In genomic region chr1:26023826-26024225, GRCh38 we compare ENCODE assay signal across 20 cellular contexts. TPM values are rescaled to one million over a fixed set of nuclear protein-coding genes. Genes with fewer than 3 reads are reported as not detected.
A peak's percentile ranks its signal among the peaks of the same experiment; 100 is the strongest.
DNase-seq lines count a peak whose midpoint lies in the region; ATAC-seq and TF ChIP-seq lines count a peak whose summit lies in the region.
"Had no signal": no experiment of that assay in that cellular context is flagged by ENCODE, and none has a peak within 500 bp of the region (broad histone marks: within the 10 kb centered on the region; RNA-seq: fewer than 3 reads in every experiment).

No MANE protein-coding gene starts in this region.

- no peaks in the 10 kb centered on the region for H3K27me3 ChIP-seq in gastrocnemius medialis
- H3K27me3 ChIP-seq in CD8-positive, alpha-beta T cell (ENCODE audit: insufficient read depth, low read length), result no peaks in the 10 kb centered on the region

- H3K27me3 Mint-ChIP-seq in endothelial cell (ENCODE audit: unreplicated experiment), result peaks cover 1% of the 10 kb centered on the region
- H3K27me3 Mint-ChIP-seq in CD8-positive, alpha-beta T cell (ENCODE audit: low read depth), result no peaks in the 10 kb centered on the region
- H3K27me3 Mint-ChIP-seq: CD4-positive, CD25-positive, alpha-beta regulatory T cell had no signal

- no peak overlapping the region for H3K4me3 Mint-ChIP-seq in endothelial cell (ENCODE audit: unreplicated experiment)
- H3K4me3 Mint-ChIP-seq in CD8-positive, alpha-beta T cell, result no peak overlapping the region
- H3K4me3 Mint-ChIP-seq: CD4-positive, CD25-positive, alpha-beta regulatory T cell; H9 had no signal

- TF ChIP-seq CTCF in AG04449 (IDR thresholded peaks at IDR 0.05; ENCODE audit: insufficient read depth, low read length, missing control alignments) (no peak), HEK293 (tag by site-specific recombination; IDR thresholded peaks at IDR 0.05) (no peak), gastrocnemius medialis (IDR thresholded peaks at IDR 0.05 in 4 of 5, conservative IDR thresholded peaks at IDR 0.05 in 1 of 5) (no peak), endothelial cell (IDR thresholded peaks at IDR 0.05; ENCODE audit: unreplicated experiment) (no peak)
- no peak for TF ChIP-seq CTCF in CD8-positive, alpha-beta T cell (IDR thresholded peaks at IDR 0.05)

- POLR2A ChIA-PET in AG04449 (lab: Yijun Ruan, JAX) (no interaction called here), HEK293 (lab: Yijun Ruan, JAX) (interaction anchor here (0.6 kb wide), 1 partner anchor 132 kb away, joined by 7 read pairs; no protein-coding TSS in a partner anchor)
- POLR2A ChIA-PET in CD8-positive, alpha-beta T cell (lab: Charles Lee), result no interaction called here

- CTCF ChIA-PET in AG04449 (lab: Yijun Ruan, JAX) (interaction anchor here (1.2 to 8.6 kb wide), 5 partner anchors 11 to 393 kb away, joined by 4 to 69 read pairs (median 5); no protein-coding TSS in a partner anchor), HEK293 (lab: Yijun Ruan, JAX) (interaction anchor here (0.8 to 1.7 kb wide), 3 partner anchors 11 to 129 kb away, joined by 3 to 7 read pairs (median 4); no protein-coding TSS in a partner anchor)
- CTCF ChIA-PET in CD8-positive, alpha-beta T cell (lab: Charles Lee), result interaction anchor here (1.3 to 1.8 kb wide), 2 partner anchors 12 to 128 kb away, joined by 3 to 6 read pairs; no protein-coding TSS in a partner anchor

- H3K36me3 Mint-ChIP-seq in endothelial cell (ENCODE audit: low read depth, unreplicated experiment), result no peaks in the 10 kb centered on the region
- H3K36me3 Mint-ChIP-seq in CD8-positive, alpha-beta T cell, result no peaks in the 10 kb centered on the region
- H3K36me3 Mint-ChIP-seq: CD4-positive, CD25-positive, alpha-beta regulatory T cell had no signal

- DNase-seq in AG04449 (ENCODE audit: low read depth, low spot score) (no peak), gastrocnemius medialis (no peak), endothelial cell (ENCODE audit: low spot score) (no peak), G401 (ENCODE audit: low spot score) (no peak)
- DNase-seq in CD8-positive, alpha-beta T cell, result no peak
- DNase-seq: AML-193; CD4-positive, CD25-positive, alpha-beta regulatory T cell; EL; H9; MV-4-11; NCI-H1436; NCI-H2029 treated with DMSO at 0.1 percent for 48 hours; NCI-H774; PC-9 had no signal

- ATAC-seq in gastrocnemius medialis (no peak), GM18909 (IDR thresholded peaks at IDR 0.05; ENCODE audit: poor library complexity, unreplicated experiment) (no peak)
- ATAC-seq in CD8-positive, alpha-beta T cell, result no peak

- H3K36me3 ChIP-seq in HEK293 (ENCODE audit: control insufficient read depth in 2 of 2, insufficient read depth in 1 of 2, low read length in 2 of 2) (no peaks in the 10 kb centered on the region), gastrocnemius medialis (no peaks in the 10 kb centered on the region)
- no peaks in the 10 kb centered on the region for H3K36me3 ChIP-seq in CD8-positive, alpha-beta T cell (ENCODE audit: insufficient read depth, low read length)

- intact Hi-C loops in gastrocnemius medialis (cut with DNase I; ENCODE audit: low total_unique reads), result no loop called here
- intact Hi-C loops in CD8-positive, alpha-beta T cell (cut with DNase I, micrococcal nuclease), result no loop called here

- peaks cover 4% of the 10 kb centered on the region for H3K4me1 Mint-ChIP-seq in endothelial cell (ENCODE audit: unreplicated experiment)
- H3K4me1 Mint-ChIP-seq in CD8-positive, alpha-beta T cell (ENCODE audit: low read depth), result peaks cover 6% of the 10 kb centered on the region

- no peak overlapping the region for H3K27ac ChIP-seq in HEK293 (ENCODE audit: extremely low read depth, low read depth, low read length)
- H3K27ac ChIP-seq in cingulate gyrus (ENCODE audit: low read depth, low read length), result peak overlapping the region; percentile 19
- H3K27ac ChIP-seq in gastrocnemius medialis, result peak overlapping the region in 3 of 4 donors; percentile 30 to 82 (median 56)
- H3K27ac ChIP-seq in CD8-positive, alpha-beta T cell (ENCODE audit: low read depth, low read length), result no peak overlapping the region
- H3K27ac ChIP-seq: HL-60, PC-9, SK-N-MC had no signal

- H3K4me3 ChIP-seq in AG04449 (ENCODE audit: low read depth, low read length) (peak overlapping the region; percentile 49), HEK293 (ENCODE audit: low read depth, low read length) (no peak overlapping the region), gastrocnemius medialis (no peak overlapping the region)
- no peak overlapping the region for H3K4me3 ChIP-seq in CD8-positive, alpha-beta T cell (ENCODE audit: low read depth, low read length)
- H3K4me3 ChIP-seq: PC-9, SK-N-MC had no signal

- H3K27ac Mint-ChIP-seq in endothelial cell (ENCODE audit: unreplicated experiment), result no peak overlapping the region
- no peak overlapping the region for H3K27ac Mint-ChIP-seq in CD8-positive, alpha-beta T cell
- H3K27ac Mint-ChIP-seq: H9 had no signal

- in situ Hi-C loops in gastrocnemius medialis (cut with MboI; ENCODE audit: low sequenced_read_pairs in 4 of 4), result no loop called here
- in situ Hi-C loops in G401 (cut with HindIII; ENCODE audit: low sequenced_read_pairs), result no loop called here

- H3K4me1 ChIP-seq in HEK293 (ENCODE audit: control insufficient read depth, insufficient read depth, low read length), result no peaks in the 10 kb centered on the region
- H3K4me1 ChIP-seq in gastrocnemius medialis, result peaks cover 22 to 50% of the 10 kb centered on the region in 2 donors
- H3K4me1 ChIP-seq in CD8-positive, alpha-beta T cell (ENCODE audit: insufficient read depth, low read length), result peaks cover 5% of the 10 kb centered on the region

- no peaks in the 10 kb centered on the region for H3K9me3 Mint-ChIP-seq in endothelial cell (ENCODE audit: unreplicated experiment)
- H3K9me3 Mint-ChIP-seq in CD8-positive, alpha-beta T cell, result no peaks in the 10 kb centered on the region
- H3K9me3 Mint-ChIP-seq: CD4-positive, CD25-positive, alpha-beta regulatory T cell; H9 had no signal

- H3K9me3 ChIP-seq in HEK293 (ENCODE audit: control insufficient read depth, insufficient read depth, low read depth, low read length) (no peaks in the 10 kb centered on the region), gastrocnemius medialis (no peaks in the 10 kb centered on the region)
- H3K9me3 ChIP-seq in CD8-positive, alpha-beta T cell (ENCODE audit: low read length), result no peaks in the 10 kb centered on the region

- TF ChIP-seq POLR2A in gastrocnemius medialis (IDR thresholded peaks at IDR 0.05), result no peak

TF ChIP-seq in HEK293, 187 proteins besides CTCF, POLR2A, EP300 and RAD21:
- TF ChIP-seq ZNF175 (tag by site-specific recombination; IDR thresholded peaks at IDR 0.05), result no peak
- TF ChIP-seq ZNF16 (tag by site-specific recombination; IDR thresholded peaks at IDR 0.05; ENCODE audit: low read depth), result no peak
- TF ChIP-seq ZSCAN5A (tag by site-specific recombination; IDR thresholded peaks at IDR 0.05), result no peak
- TF ChIP-seq ZNF335 (tag by site-specific recombination; conservative IDR thresholded peaks at IDR 0.05), result no peak
- peak; percentile 63 for TF ChIP-seq PRDM6 (tag by site-specific recombination; IDR thresholded peaks at IDR 0.05)

RNA-seq across cellular contexts. Expression of gene EXTL1, which starts 2.3 kb away (rescaled TPM):
- total RNA-seq in gastrocnemius medialis (under 1 TPM in 2 of 4 donors, not detected in 2; 0.33 to 0.95 TPM), endothelial cell (ENCODE audit: unreplicated experiment) (1.8 TPM)
- total RNA-seq in G401 (2014; rRNA removed; shearing (Covaris generic)), result 88.2 and 101 TPM in 2 replicates
- total RNA-seq in CD8-positive, alpha-beta T cell, result under 1 TPM; 0.08 to 0.11 TPM
- total RNA-seq: CD4-positive, CD25-positive, alpha-beta regulatory T cell had no signal

RNA-seq across cellular contexts. Expression of gene SLC30A2, which starts 22.1 kb away (rescaled TPM):
- total RNA-seq in gastrocnemius medialis (1 to 10 TPM; 1.2 to 5.2 (median 3.1) TPM), endothelial cell (ENCODE audit: unreplicated experiment) (not detected)
- total RNA-seq in G401 (2014; rRNA removed; shearing (Covaris generic)), result 0.88 TPM in 1 of 2 replicates, not detected in the other
- not detected for total RNA-seq in CD8-positive, alpha-beta T cell
- total RNA-seq: CD4-positive, CD25-positive, alpha-beta regulatory T cell; NCI-H460; PC-9 had no signal

RNA-seq across cellular contexts. Expression of gene PAFAH2, which starts 26.0 kb away (rescaled TPM):
- total RNA-seq in gastrocnemius medialis (10 to 100 TPM in 3 of 4 donors, 1 to 10 TPM in 1; 9.0 to 35.5 (median 16.1) TPM), endothelial cell (ENCODE audit: unreplicated experiment) (13.4 TPM)
- total RNA-seq in G401 (2014; rRNA removed; shearing (Covaris generic)), result 6.5 and 9.2 TPM in 2 replicates
- 10 to 100 TPM in 1 of 2 experiments, 1 to 10 TPM in 1; 9.1 to 11.8 TPM for total RNA-seq in CD8-positive, alpha-beta T cell

RNA-seq across cellular contexts. Expression of gene TRIM63, which starts 43.6 kb away (rescaled TPM):
- 1,000 to 10,000 TPM; 1,040 to 4,298 (median 2,203) TPM for total RNA-seq in gastrocnemius medialis
- total RNA-seq in endothelial cell (ENCODE audit: unreplicated experiment), result not detected
- total RNA-seq in G401 (2014; rRNA removed; shearing (Covaris generic)), result not detected in 2 replicates
- not detected for total RNA-seq in CD8-positive, alpha-beta T cell
- total RNA-seq: CD4-positive, CD25-positive, alpha-beta regulatory T cell; H9; NCI-H460; PC-9 had no signal

Comparison
In these comparisons a context has a peak if more than half of its experiments do, and no peak if none do; other contexts are left out.
1. H3K27ac ChIP-seq: peak in cingulate gyrus (single experiment) and gastrocnemius medialis (3 of 4); none in HEK293 (single experiment) and CD8-positive, alpha-beta T cell (single experiment).
2. RNA of gene EXTL1, which starts 2.3 kb away (total RNA-seq): 88.2 to 101 TPM in G401; 1.8 TPM in endothelial cell (single experiment), 0.33 to 0.95 TPM in gastrocnemius medialis and 0.08 to 0.11 TPM in CD8-positive, alpha-beta T cell; every median in the first group is over 10 times any median in the second.